ENCODE assay signal across 10 cellular contexts in genomic region chr6:125789167-125789566, GRCh38. TPM values are rescaled to one million over a fixed set of nuclear protein-coding genes. Genes with fewer than 3 reads are reported as not detected.
DNase-seq lines count a peak whose midpoint lies in the region; ATAC-seq and TF ChIP-seq lines count a peak whose summit lies in the region.
"Had no signal": no experiment of that assay in that cellular context is flagged by ENCODE, and none has a peak within 500 bp of the region (broad histone marks: within the 10 kb centered on the region; RNA-seq: fewer than 3 reads in every experiment).

No MANE protein-coding gene starts in this region.

- H3K4me3 ChIP-seq in BLaER1 (peak overlapping the region; percentile 93), coronary artery (no peak overlapping the region)

- DNase-seq in NCI-H69 (lab: John Stamatoyannopoulos, UW) (peak; percentile 58), coronary artery (ENCODE audit: low spot score) (no peak), neural crest cell (ENCODE audit: low read depth, low spot score) (no peak), NCI-H446 (lab: John Stamatoyannopoulos, UW) (no peak), Ammon's horn (ENCODE audit: low spot score) (no peak)
- DNase-seq: SIG-M5 had no signal

- H3K27ac ChIP-seq in BLaER1, result peak overlapping the region; percentile 97
- H3K27ac ChIP-seq in coronary artery, result peak overlapping the region; percentile 94 to 96

- ATAC-seq in GM21737 (IDR thresholded peaks at IDR 0.05; ENCODE audit: unreplicated experiment), result no peak
- ATAC-seq in activated CD4-positive, CD25-positive, alpha-beta regulatory T cell treated with anti-CD3 and anti-CD28 coated beads, Interleukin-2, amount 50 U/mL, for 24 hours, result no peak

- H3K27ac Mint-ChIP-seq in neural crest cell (ENCODE audit: unreplicated experiment), result no peak overlapping the region

- H3K4me2 ChIP-seq in BLaER1, result peak overlapping the region; percentile 90

- TF ChIP-seq CTCF in coronary artery (IDR thresholded peaks at IDR 0.05) (no peak), neural crest cell (conservative IDR thresholded peaks at IDR 0.05) (no peak)

- H3K4me3 Mint-ChIP-seq in neural crest cell, result peak overlapping the region; percentile 95

- no peaks in the 10 kb centered on the region for H3K27me3 ChIP-seq in BLaER1

- H3K9ac ChIP-seq in BLaER1, result peak overlapping the region; percentile 93

- H4K20me1 ChIP-seq in BLaER1, result peaks cover 6% of the 10 kb centered on the region; the same call in 1 of the 2 replicates

- H3K27me3 Mint-ChIP-seq in neural crest cell (ENCODE audit: low read depth), result peaks cover 15% of the 10 kb centered on the region

- H3K36me3 ChIP-seq in BLaER1, result no peaks in the 10 kb centered on the region; the same call in 1 of the 2 replicates

- H3K4me1 ChIP-seq in BLaER1, result peaks cover 37% of the 10 kb centered on the region

- H3K9me3 ChIP-seq in BLaER1, result no peaks in the 10 kb centered on the region

- peaks cover 17% of the 10 kb centered on the region for H3K4me1 Mint-ChIP-seq in neural crest cell

- H3K9me3 Mint-ChIP-seq in neural crest cell, result no peaks in the 10 kb centered on the region

- H3K36me3 Mint-ChIP-seq in neural crest cell (ENCODE audit: low read depth), result no peaks in the 10 kb centered on the region

RNA-seq across cellular contexts. Expression of gene NCOA7, which starts 1.6 kb away (rescaled TPM):
- 11.0 and 11.2 TPM in 2 replicates for total RNA-seq in neural crest cell

RNA-seq across cellular contexts. Expression of gene HEY2, which starts 39.7 kb away (rescaled TPM):
- total RNA-seq in neural crest cell, result 10.8 and 11.6 TPM in 2 replicates
- total RNA-seq: endothelial cell of umbilical vein had no signal
